ENCODE assay signal across 1 cellular context in the genomic region with DNA sequence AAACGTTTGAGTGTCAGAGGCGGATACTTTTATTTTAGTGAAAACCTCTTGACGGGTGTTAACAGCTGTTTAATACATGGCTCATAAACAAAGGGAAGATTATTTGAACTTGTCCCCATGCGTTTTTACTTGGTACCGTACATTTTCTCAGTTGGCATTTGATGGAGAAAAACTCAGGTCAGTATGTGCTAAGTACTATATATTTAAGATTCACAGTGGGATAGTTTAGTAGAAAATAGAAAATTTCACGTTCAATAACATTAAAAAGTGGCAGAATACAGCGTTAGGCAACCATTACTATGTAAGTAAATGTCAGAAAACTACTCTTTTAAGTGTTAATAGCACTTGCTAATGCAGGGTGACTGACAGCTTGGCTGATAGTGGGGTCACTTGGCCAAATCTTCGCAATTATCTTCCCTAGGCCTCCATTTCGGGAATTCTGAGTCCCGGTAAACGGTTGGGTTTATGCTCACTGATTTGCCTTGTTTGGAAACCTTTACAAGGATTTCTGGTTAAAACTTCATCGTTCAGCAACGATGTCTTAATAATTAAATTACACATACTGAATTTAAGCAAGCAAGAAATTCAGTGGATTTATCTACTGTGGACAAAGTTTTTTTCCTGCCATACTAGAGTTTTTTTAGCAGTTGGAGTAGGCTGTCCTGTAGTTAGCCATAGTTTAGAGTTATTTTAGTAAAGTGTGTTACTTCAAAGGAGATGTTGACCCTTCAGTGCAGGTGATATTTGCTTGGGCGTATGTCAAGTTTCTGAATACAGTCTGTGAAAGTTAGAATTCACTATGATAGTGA.
TF ChIP-seq lines count a peak whose summit lies in the region.

No MANE protein-coding gene starts in this region.

TF ChIP-seq in A549, 52 proteins besides CTCF, POLR2A, EP300 and RAD21 (continued from another document):
- TF ChIP-seq, protein P1, sequence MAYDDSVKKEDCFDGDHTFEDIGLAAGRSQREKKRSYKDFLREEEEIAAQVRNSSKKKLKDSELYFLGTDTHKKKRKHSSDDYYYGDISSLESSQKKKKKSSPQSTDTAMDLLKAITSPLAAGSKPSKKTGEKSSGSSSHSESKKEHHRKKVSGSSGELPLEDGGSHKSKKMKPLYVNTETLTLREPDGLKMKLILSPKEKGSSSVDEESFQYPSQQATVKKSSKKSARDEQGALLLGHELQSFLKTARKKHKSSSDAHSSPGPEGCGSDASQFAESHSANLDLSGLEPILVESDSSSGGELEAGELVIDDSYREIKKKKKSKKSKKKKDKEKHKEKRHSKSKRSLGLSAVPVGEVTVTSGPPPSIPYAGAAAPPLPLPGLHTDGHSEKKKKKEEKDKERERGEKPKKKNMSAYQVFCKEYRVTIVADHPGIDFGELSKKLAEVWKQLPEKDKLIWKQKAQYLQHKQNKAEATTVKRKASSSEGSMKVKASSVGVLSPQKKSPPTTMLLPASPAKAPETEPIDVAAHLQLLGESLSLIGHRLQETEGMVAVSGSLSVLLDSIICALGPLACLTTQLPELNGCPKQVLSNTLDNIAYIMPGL (CRISPR knock-in tag; IDR thresholded peaks at IDR 0.05; ENCODE audit: borderline replicate concordance): peak; percentile 6; the same call in 1 of the 2 replicates
- TF ChIP-seq KDM5A (IDR thresholded peaks at IDR 0.05) (no peak), ATOH8 (CRISPR knock-in tag; IDR thresholded peaks at IDR 0.05; ENCODE audit: low read depth) (no peak), HES2 (IDR thresholded peaks at IDR 0.05) (no peak), REST (IDR thresholded peaks at IDR 0.05) (no peak), FOSL2 (IDR thresholded peaks at IDR 0.05) (no peak), FOSL2 (CRISPR knock-in tag; IDR thresholded peaks at IDR 0.05) (no peak), NPAS2 (CRISPR knock-in tag; IDR thresholded peaks at IDR 0.05; ENCODE audit: borderline replicate concordance) (no peak), ZNF302 (CRISPR knock-in tag; IDR thresholded peaks at IDR 0.05) (no peak), CHD4 (IDR thresholded peaks at IDR 0.05; ENCODE audit: borderline replicate concordance) (no peak), CHD2 (IDR thresholded peaks at IDR 0.05; ENCODE audit: low read length, partially characterized antibody) (no peak), FOSB (CRISPR knock-in tag; IDR thresholded peaks at IDR 0.05) (0 out of 2 replicates have a peak, but pooled peaks have one; percentile 10), NFE2L2 (conservative IDR thresholded peaks at IDR 0.05; ENCODE audit: low read length) (no peak), HOXA7 (CRISPR knock-in tag; IDR thresholded peaks at IDR 0.05) (peak; percentile 44; the same call in 1 of the 2 replicates), HDAC2 (IDR thresholded peaks at IDR 0.05) (no peak)
- TF ChIP-seq, protein P2, sequence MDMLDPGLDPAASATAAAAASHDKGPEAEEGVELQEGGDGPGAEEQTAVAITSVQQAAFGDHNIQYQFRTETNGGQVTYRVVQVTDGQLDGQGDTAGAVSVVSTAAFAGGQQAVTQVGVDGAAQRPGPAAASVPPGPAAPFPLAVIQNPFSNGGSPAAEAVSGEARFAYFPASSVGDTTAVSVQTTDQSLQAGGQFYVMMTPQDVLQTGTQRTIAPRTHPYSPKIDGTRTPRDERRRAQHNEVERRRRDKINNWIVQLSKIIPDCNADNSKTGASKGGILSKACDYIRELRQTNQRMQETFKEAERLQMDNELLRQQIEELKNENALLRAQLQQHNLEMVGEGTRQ (IDR thresholded peaks at IDR 0.05): no peak
